In the genomic region with DNA sequence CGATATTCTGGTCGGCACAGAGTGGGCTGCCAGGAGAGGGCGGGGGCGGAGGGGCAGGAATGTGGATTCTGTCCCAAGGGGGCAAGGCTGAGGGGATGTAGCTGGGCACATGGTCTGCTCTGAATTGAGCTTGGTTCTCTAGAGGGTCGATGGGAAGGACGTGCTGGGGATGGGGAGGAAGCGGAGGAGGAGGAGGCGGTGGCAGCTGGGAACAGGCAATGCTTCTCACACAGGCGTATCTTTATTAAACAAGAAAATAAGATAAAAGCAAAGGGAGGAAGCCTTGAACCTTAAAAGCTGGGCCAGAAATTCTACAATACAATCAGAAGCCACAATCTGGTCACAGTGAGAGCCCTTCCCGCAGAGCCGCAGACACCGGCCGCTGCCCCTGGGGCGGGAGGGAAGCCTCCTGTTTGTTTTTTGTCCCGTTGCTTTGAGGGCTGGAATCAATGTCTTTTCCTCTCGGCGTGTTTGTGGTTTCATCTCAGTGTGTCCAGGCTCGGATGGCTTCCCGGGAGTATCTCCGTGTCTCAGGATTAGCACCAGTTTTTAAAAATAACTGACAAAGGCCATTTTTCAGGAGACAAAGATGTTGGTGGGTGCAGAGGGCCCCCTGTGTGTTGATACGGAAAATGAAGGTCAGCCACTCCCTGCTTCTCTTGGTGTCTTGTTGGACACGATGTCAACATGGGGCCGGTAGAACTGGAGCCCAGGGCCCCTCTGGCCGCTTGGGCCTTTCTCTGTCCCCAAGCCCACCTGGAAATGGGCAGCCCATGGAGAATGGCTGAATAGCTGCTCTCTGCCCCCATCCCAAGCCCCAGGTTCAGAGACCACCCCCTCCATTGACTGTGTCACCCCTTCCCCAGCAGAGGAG, we compare ENCODE assay signal across 1 cellular context.
A peak's percentile ranks its signal among the peaks of the same experiment; 100 is the strongest.
TF ChIP-seq lines count a peak whose summit lies in the region.

No MANE protein-coding gene starts in this region.

TF ChIP-seq in HepG2, 621 proteins besides CTCF, POLR2A, EP300 and RAD21 (continued from another document and continues in another):
- TF ChIP-seq, protein P1, sequence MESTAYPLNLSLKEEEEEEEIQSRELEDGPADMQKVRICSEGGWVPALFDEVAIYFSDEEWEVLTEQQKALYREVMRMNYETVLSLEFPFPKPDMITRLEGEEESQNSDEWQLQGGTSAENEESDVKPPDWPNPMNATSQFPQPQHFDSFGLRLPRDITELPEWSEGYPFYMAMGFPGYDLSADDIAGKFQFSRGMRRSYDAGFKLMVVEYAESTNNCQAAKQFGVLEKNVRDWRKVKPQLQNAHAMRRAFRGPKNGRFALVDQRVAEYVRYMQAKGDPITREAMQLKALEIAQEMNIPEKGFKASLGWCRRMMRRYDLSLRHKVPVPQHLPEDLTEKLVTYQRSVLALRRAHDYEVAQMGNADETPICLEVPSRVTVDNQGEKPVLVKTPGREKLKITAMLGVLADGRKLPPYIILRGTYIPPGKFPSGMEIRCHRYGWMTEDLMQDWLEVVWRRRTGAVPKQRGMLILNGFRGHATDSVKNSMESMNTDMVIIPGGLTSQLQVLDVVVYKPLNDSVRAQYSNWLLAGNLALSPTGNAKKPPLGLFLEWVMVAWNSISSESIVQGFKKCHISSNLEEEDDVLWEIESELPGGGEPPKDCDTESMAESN (CRISPR knock-in tag; conservative IDR thresholded peaks at IDR 0.05) = no peak
- TF ChIP-seq NR2C2 (CRISPR knock-in tag; IDR thresholded peaks at IDR 0.05; ENCODE audit: borderline replicate concordance) (no peak), ZNF781 (CRISPR knock-in tag; IDR thresholded peaks at IDR 0.05; ENCODE audit: borderline replicate concordance, not compliant biosample characterization) (no peak), ZNF572 (CRISPR knock-in tag; IDR thresholded peaks at IDR 0.05) (no peak), SIN3A (IDR thresholded peaks at IDR 0.05; ENCODE audit: borderline replicate concordance, low read depth, low read length) (no peak), SPEN (CRISPR knock-in tag; IDR thresholded peaks at IDR 0.05; ENCODE audit: low read depth) (no peak; the same call in 1 of the 2 replicates), ZNF160 (CRISPR knock-in tag; IDR thresholded peaks at IDR 0.05) (no peak), GATAD1 (CRISPR knock-in tag; IDR thresholded peaks at IDR 0.05) (no peak), TEAD2 (CRISPR knock-in tag; IDR thresholded peaks at IDR 0.05) (no peak), ZC3H13 (CRISPR knock-in tag; IDR thresholded peaks at IDR 0.05) (0 out of 2 replicates have a peak, but pooled peaks have one; percentile 36), HDAC2 (CRISPR knock-in tag; IDR thresholded peaks at IDR 0.05) (0 out of 2 replicates have a peak, but pooled peaks have one; percentile 33), SOX13 (IDR thresholded peaks at IDR 0.05) (no peak), SOX13 (CRISPR knock-in tag; conservative IDR thresholded peaks at IDR 0.05 in 1 of 2, IDR thresholded peaks at IDR 0.05 in 1 of 2) (no peak; a peak in 1 of 4 replicates), SALL1 (CRISPR knock-in tag; IDR thresholded peaks at IDR 0.05) (no peak; the same call in none of the 2 replicates), MXD4 (CRISPR knock-in tag; IDR thresholded peaks at IDR 0.05) (0 out of 2 replicates have a peak, but pooled peaks have one; percentile 37), NFYB (CRISPR knock-in tag; IDR thresholded peaks at IDR 0.05) (no peak), ELF4 (CRISPR knock-in tag; IDR thresholded peaks at IDR 0.05; ENCODE audit: borderline replicate concordance) (no peak), ZNF614 (CRISPR knock-in tag; IDR thresholded peaks at IDR 0.05; ENCODE audit: borderline replicate concordance) (0 out of 2 replicates have a peak, but pooled peaks have one; percentile 46), FOXK2 (IDR thresholded peaks at IDR 0.05) (0 out of 2 replicates have a peak, but pooled peaks have one; percentile 24), GABPA (IDR thresholded peaks at IDR 0.05; ENCODE audit: low read depth, low read length) (no peak), GABPA (CRISPR knock-in tag; IDR thresholded peaks at IDR 0.05; ENCODE audit: low read depth) (no peak), SMARCC2 (IDR thresholded peaks at IDR 0.05) (no peak), TSC22D2 (CRISPR knock-in tag; IDR thresholded peaks at IDR 0.05; ENCODE audit: borderline replicate concordance) (no peak), ZNF724P (CRISPR knock-in tag; IDR thresholded peaks at IDR 0.05; ENCODE audit: borderline replicate concordance) (peak; percentile 67; the same call in 1 of the 2 replicates), MYC (CRISPR knock-in tag; IDR thresholded peaks at IDR 0.05; ENCODE audit: borderline replicate concordance) (peak; percentile 17; the same call in 1 of the 2 replicates), NONO (IDR thresholded peaks at IDR 0.05) (no peak), NONO (CRISPR knock-in tag; conservative IDR thresholded peaks at IDR 0.05) (0 out of 2 replicates have a peak, but pooled peaks have one; percentile 15), GATAD2A (CRISPR knock-in tag; IDR thresholded peaks at IDR 0.05) (peak; percentile 17; the same call in 1 of the 2 replicates), CREB1 (IDR thresholded peaks at IDR 0.05) (no peak), CREB1 (CRISPR knock-in tag; IDR thresholded peaks at IDR 0.05) (no peak), ZNF703 (CRISPR knock-in tag; IDR thresholded peaks at IDR 0.05; ENCODE audit: borderline replicate concordance) (0 out of 2 replicates have a peak, but pooled peaks have one; percentile 23), ERF (CRISPR knock-in tag; IDR thresholded peaks at IDR 0.05) (peak; percentile 70; the same call in 1 of the 2 replicates), FOSL2 (CRISPR knock-in tag; IDR thresholded peaks at IDR 0.05) (peak; percentile 6; the same call in 1 of the 2 replicates)
- TF ChIP-seq, protein P2, sequence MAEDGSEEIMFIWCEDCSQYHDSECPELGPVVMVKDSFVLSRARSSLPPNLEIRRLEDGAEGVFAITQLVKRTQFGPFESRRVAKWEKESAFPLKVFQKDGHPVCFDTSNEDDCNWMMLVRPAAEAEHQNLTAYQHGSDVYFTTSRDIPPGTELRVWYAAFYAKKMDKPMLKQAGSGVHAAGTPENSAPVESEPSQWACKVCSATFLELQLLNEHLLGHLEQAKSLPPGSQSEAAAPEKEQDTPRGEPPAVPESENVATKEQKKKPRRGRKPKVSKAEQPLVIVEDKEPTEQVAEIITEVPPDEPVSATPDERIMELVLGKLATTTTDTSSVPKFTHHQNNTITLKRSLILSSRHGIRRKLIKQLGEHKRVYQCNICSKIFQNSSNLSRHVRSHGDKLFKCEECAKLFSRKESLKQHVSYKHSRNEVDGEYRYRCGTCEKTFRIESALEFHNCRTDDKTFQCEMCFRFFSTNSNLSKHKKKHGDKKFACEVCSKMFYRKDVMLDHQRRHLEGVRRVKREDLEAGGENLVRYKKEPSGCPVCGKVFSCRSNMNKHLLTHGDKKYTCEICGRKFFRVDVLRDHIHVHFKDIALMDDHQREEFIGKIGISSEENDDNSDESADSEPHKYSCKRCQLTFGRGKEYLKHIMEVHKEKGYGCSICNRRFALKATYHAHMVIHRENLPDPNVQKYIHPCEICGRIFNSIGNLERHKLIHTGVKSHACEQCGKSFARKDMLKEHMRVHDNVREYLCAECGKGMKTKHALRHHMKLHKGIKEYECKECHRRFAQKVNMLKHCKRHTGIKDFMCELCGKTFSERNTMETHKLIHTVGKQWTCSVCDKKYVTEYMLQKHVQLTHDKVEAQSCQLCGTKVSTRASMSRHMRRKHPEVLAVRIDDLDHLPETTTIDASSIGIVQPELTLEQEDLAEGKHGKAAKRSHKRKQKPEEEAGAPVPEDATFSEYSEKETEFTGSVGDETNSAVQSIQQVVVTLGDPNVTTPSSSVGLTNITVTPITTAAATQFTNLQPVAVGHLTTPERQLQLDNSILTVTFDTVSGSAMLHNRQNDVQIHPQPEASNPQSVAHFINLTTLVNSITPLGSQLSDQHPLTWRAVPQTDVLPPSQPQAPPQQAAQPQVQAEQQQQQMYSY (CRISPR knock-in tag; IDR thresholded peaks at IDR 0.05) = no peak
- TF ChIP-seq, protein P3, sequence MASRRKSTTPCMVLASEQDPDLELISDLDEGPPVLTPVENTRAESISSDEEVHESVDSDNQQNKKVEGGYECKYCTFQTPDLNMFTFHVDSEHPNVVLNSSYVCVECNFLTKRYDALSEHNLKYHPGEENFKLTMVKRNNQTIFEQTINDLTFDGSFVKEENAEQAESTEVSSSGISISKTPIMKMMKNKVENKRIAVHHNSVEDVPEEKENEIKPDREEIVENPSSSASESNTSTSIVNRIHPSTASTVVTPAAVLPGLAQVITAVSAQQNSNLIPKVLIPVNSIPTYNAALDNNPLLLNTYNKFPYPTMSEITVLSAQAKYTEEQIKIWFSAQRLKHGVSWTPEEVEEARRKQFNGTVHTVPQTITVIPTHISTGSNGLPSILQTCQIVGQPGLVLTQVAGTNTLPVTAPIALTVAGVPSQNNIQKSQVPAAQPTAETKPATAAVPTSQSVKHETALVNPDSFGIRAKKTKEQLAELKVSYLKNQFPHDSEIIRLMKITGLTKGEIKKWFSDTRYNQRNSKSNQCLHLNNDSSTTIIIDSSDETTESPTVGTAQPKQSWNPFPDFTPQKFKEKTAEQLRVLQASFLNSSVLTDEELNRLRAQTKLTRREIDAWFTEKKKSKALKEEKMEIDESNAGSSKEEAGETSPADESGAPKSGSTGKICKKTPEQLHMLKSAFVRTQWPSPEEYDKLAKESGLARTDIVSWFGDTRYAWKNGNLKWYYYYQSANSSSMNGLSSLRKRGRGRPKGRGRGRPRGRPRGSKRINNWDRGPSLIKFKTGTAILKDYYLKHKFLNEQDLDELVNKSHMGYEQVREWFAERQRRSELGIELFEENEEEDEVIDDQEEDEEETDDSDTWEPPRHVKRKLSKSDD (CRISPR knock-in tag; IDR thresholded peaks at IDR 0.05; ENCODE audit: low read depth) = no peak
- TF ChIP-seq, protein P4, sequence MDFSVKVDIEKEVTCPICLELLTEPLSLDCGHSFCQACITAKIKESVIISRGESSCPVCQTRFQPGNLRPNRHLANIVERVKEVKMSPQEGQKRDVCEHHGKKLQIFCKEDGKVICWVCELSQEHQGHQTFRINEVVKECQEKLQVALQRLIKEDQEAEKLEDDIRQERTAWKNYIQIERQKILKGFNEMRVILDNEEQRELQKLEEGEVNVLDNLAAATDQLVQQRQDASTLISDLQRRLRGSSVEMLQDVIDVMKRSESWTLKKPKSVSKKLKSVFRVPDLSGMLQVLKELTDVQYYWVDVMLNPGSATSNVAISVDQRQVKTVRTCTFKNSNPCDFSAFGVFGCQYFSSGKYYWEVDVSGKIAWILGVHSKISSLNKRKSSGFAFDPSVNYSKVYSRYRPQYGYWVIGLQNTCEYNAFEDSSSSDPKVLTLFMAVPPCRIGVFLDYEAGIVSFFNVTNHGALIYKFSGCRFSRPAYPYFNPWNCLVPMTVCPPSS (IDR thresholded peaks at IDR 0.05) = no peak
- TF ChIP-seq, protein P5, sequence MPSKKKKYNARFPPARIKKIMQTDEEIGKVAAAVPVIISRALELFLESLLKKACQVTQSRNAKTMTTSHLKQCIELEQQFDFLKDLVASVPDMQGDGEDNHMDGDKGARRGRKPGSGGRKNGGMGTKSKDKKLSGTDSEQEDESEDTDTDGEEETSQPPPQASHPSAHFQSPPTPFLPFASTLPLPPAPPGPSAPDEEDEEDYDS (CRISPR knock-in tag; IDR thresholded peaks at IDR 0.05) = no peak
- TF ChIP-seq, protein P6, sequence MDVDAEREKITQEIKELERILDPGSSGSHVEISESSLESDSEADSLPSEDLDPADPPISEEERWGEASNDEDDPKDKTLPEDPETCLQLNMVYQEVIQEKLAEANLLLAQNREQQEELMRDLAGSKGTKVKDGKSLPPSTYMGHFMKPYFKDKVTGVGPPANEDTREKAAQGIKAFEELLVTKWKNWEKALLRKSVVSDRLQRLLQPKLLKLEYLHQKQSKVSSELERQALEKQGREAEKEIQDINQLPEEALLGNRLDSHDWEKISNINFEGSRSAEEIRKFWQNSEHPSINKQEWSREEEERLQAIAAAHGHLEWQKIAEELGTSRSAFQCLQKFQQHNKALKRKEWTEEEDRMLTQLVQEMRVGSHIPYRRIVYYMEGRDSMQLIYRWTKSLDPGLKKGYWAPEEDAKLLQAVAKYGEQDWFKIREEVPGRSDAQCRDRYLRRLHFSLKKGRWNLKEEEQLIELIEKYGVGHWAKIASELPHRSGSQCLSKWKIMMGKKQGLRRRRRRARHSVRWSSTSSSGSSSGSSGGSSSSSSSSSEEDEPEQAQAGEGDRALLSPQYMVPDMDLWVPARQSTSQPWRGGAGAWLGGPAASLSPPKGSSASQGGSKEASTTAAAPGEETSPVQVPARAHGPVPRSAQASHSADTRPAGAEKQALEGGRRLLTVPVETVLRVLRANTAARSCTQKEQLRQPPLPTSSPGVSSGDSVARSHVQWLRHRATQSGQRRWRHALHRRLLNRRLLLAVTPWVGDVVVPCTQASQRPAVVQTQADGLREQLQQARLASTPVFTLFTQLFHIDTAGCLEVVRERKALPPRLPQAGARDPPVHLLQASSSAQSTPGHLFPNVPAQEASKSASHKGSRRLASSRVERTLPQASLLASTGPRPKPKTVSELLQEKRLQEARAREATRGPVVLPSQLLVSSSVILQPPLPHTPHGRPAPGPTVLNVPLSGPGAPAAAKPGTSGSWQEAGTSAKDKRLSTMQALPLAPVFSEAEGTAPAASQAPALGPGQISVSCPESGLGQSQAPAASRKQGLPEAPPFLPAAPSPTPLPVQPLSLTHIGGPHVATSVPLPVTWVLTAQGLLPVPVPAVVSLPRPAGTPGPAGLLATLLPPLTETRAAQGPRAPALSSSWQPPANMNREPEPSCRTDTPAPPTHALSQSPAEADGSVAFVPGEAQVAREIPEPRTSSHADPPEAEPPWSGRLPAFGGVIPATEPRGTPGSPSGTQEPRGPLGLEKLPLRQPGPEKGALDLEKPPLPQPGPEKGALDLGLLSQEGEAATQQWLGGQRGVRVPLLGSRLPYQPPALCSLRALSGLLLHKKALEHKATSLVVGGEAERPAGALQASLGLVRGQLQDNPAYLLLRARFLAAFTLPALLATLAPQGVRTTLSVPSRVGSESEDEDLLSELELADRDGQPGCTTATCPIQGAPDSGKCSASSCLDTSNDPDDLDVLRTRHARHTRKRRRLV (CRISPR knock-in tag; IDR thresholded peaks at IDR 0.05) = 0 out of 2 replicates have a peak, but pooled peaks have one; percentile 28
- TF ChIP-seq, protein P7, sequence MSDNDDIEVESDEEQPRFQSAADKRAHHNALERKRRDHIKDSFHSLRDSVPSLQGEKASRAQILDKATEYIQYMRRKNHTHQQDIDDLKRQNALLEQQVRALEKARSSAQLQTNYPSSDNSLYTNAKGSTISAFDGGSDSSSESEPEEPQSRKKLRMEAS (IDR thresholded peaks at IDR 0.05) = 0 out of 2 replicates have a peak, but pooled peaks have one; percentile 8
- TF ChIP-seq, protein P8, sequence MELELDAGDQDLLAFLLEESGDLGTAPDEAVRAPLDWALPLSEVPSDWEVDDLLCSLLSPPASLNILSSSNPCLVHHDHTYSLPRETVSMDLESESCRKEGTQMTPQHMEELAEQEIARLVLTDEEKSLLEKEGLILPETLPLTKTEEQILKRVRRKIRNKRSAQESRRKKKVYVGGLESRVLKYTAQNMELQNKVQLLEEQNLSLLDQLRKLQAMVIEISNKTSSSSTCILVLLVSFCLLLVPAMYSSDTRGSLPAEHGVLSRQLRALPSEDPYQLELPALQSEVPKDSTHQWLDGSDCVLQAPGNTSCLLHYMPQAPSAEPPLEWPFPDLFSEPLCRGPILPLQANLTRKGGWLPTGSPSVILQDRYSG (CRISPR knock-in tag; IDR thresholded peaks at IDR 0.05) = no peak
